Comparison of ENCODE assay signal across 8 cellular contexts in the genomic region with DNA sequence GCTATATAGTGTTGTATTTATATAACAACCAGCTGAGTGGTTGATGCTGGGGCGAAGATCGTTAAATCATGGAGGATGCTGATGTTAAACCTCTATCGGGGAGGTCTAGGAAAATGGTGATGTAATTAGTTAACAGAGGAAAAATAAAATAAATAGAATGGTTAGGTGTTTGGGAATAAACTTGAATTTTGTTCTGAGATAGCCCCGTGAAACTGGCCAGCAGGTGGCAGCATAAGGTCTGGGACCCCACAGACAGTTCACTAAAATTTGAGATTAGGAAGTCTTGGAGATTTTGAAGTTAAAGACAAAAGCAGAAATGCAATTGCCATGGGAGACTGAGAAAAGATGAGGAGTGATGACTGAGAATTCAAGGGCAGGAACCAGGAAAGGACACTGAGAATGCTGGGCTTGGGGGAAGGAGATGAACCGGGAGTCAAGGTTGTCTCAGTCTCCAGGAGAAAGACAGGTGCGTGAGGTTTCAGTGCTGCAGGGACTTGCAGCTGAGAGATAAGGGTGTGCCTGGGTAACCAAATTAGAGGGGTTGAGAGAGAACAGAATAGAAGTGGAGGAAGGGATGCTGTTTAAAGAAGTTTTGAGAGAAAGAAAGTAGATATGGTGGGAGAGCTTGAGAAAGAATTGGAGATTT.
DNase-seq lines count a peak whose midpoint lies in the region; ATAC-seq and TF ChIP-seq lines count a peak whose summit lies in the region.
"Not testable (repeated sequence)": the region's sequence is repeated elsewhere in the genome, so short reads cannot be mapped to it uniquely, and the experiment has no call there.

No MANE protein-coding gene starts in this region.

- not testable (repeated sequence) for H4K20me1 ChIP-seq in Loucy (ENCODE audit: insufficient read depth, low read length, poor library complexity, severe bottlenecking)

- not testable (repeated sequence) for H3K4me2 ChIP-seq in Loucy (ENCODE audit: low read depth, low read length, poor library complexity, severe bottlenecking)

- not testable (repeated sequence) for H3K36me3 Mint-ChIP-seq in endothelial cell (ENCODE audit: low read depth, unreplicated experiment)

- H3K9ac ChIP-seq in Loucy (ENCODE audit: low read depth, low read length, poor library complexity, severe bottlenecking); liver (ENCODE audit: low read depth in 1 of 2, low read length in 2 of 2): not testable (repeated sequence)

- H3K4me1 Mint-ChIP-seq in endothelial cell (ENCODE audit: unreplicated experiment), result peaks cover 12% of the 10 kb centered on the region

- H2AFZ ChIP-seq in Loucy (ENCODE audit: low read length), result peak overlapping the region; percentile 60; the same call in 1 of the 2 replicates

- TF ChIP-seq CTCF in AG09309 (IDR thresholded peaks at IDR 0.05; ENCODE audit: control insufficient read depth, insufficient read depth, low read depth, low read length, missing control alignments) (peak; percentile 47), Loucy (conservative IDR thresholded peaks at IDR 0.05; ENCODE audit: low read length) (peak; percentile 60), RWPE1 (conservative IDR thresholded peaks at IDR 0.05; ENCODE audit: low read depth) (peak; percentile 60), endothelial cell (IDR thresholded peaks at IDR 0.05; ENCODE audit: unreplicated experiment) (peak; percentile 63), liver (IDR thresholded peaks at IDR 0.05; ENCODE audit: low read depth, low read length, missing input control) (peak; percentile 44)

- not testable (repeated sequence) for H3K9me3 ChIP-seq in Loucy (ENCODE audit: insufficient read depth, low read depth, low read length); liver (ENCODE audit: control insufficient read depth in 4 of 4, low read length in 3 of 4)

- not testable (repeated sequence) for H3K9me2 ChIP-seq in Loucy (replicated peaks; ENCODE audit: low read depth, low read length)

- TF ChIP-seq RAD21 in liver (IDR thresholded peaks at IDR 0.05), result peak; percentile 69 to 74

- not testable (repeated sequence) for DNase-seq in AG09309 (ENCODE audit: low read depth); RWPE1 (ENCODE audit: low spot score)
- DNase-seq in activated T-cell treated with anti-CD3 and anti-CD28 coated beads for 48 hours (ENCODE audit: low read depth) (peak; percentile 2), endothelial cell (ENCODE audit: low spot score) (peak; percentile 54)
- peak; percentile 1 to 10 (median 2) for DNase-seq in stimulated activated CD4-positive, alpha-beta T cell treated with anti-CD3 and anti-CD28 coated beads, Interleukin-1b, Interleukin-23, amount 100 ng/mL, for 24 hours (ENCODE audit: low read depth in 4 of 4, low spot score in 1 of 4)

- H3K4me1 ChIP-seq in Loucy (ENCODE audit: insufficient read depth, low read length, poor library complexity, severe bottlenecking); liver (ENCODE audit: control insufficient read depth in 4 of 4, insufficient read depth in 4 of 4, low read length in 3 of 4): not testable (repeated sequence)

- H3K79me2 ChIP-seq in Loucy (ENCODE audit: insufficient read depth, low read length), result not testable (repeated sequence)

- not testable (repeated sequence) for H3K27me3 ChIP-seq in Loucy (ENCODE audit: insufficient read depth, low read length, poor library complexity, severe bottlenecking); liver (ENCODE audit: control insufficient read depth in 4 of 4, insufficient read depth in 4 of 4, low read length in 3 of 4)

- peak; percentile 69 for ATAC-seq in GM18511 (IDR thresholded peaks at IDR 0.05; ENCODE audit: unreplicated experiment)

- H3K4me3 ChIP-seq in AG09309 (ENCODE audit: control insufficient read depth, low read depth, low read length); Loucy (ENCODE audit: low read length, poor library complexity, severe bottlenecking); liver (ENCODE audit: low read depth in 1 of 3, low read length in 3 of 3): not testable (repeated sequence)

- 13% methylated on average over 6 of the region's 6 CpGs for WGBS in liver

- H3K27me3 Mint-ChIP-seq in endothelial cell (ENCODE audit: unreplicated experiment), result not testable (repeated sequence)

- not testable (repeated sequence) for H3K27ac ChIP-seq in RWPE1; liver (ENCODE audit: low read depth in 1 of 2, low read length in 2 of 2)

- H3K4me3 Mint-ChIP-seq in endothelial cell (ENCODE audit: unreplicated experiment), result not testable (repeated sequence)

- H3F3A ChIP-seq in Loucy (ENCODE audit: low read depth), result not testable (repeated sequence)

- not testable (repeated sequence) for H3K27ac Mint-ChIP-seq in endothelial cell (ENCODE audit: unreplicated experiment)

- CTCF ChIA-PET in RWPE1 (lab: Yijun Ruan, JAX), result not testable (repeated sequence)

- not testable (repeated sequence) for H3K9me3 Mint-ChIP-seq in endothelial cell (ENCODE audit: unreplicated experiment)

- POLR2A ChIA-PET in RWPE1 (lab: Yijun Ruan, JAX; ENCODE audit: low non-redundant PET), result not testable (repeated sequence)

- H3K36me3 ChIP-seq in Loucy (ENCODE audit: insufficient read depth, low read length); liver (ENCODE audit: control insufficient read depth in 4 of 4, insufficient read depth in 3 of 4, low read depth in 1 of 4, low read length in 3 of 4): not testable (repeated sequence)
